ENCODE assay signal across 22 cellular contexts in genomic region chr3:168065569-168065968, GRCh38. TPM values are rescaled to one million over a fixed set of nuclear protein-coding genes. Genes with fewer than 3 reads are reported as not detected.
DNase-seq lines count a peak whose midpoint lies in the region; ATAC-seq, FAIRE-seq and TF ChIP-seq lines count a peak whose summit lies in the region.
"Had no signal": no experiment of that assay in that cellular context is flagged by ENCODE, and none has a peak within 500 bp of the region (broad histone marks: within the 10 kb centered on the region; RNA-seq: fewer than 3 reads in every experiment).

No MANE protein-coding gene starts in this region.

- no peaks in the 10 kb centered on the region for H3K9me3 Mint-ChIP-seq in osteocyte (ENCODE audit: unreplicated experiment)
- H3K9me3 Mint-ChIP-seq: CD8-positive, alpha-beta T cell had no signal

- peaks cover 100% of the 10 kb centered on the region for H3K79me2 ChIP-seq in GM23248 (ENCODE audit: insufficient read depth)
- peaks cover 71% of the 10 kb centered on the region for H3K79me2 ChIP-seq in K562 (ENCODE audit: control insufficient read depth, insufficient read depth, low read length)

- H3K9me3 ChIP-seq in GM23248 (ENCODE audit: low read depth): no peaks in the 10 kb centered on the region
- H3K9me3 ChIP-seq in K562 (replicated peaks; ENCODE audit: control insufficient read depth, insufficient read depth, low read depth, low read length): no peaks in the 10 kb centered on the region
- H3K9me3 ChIP-seq in right lobe of liver: no peaks in the 10 kb centered on the region
- H3K9me3 ChIP-seq: Caco-2, MG63 had no signal

- H3K9me1 ChIP-seq in K562 (ENCODE audit: control insufficient read depth, insufficient read depth, low read length): no peaks in the 10 kb centered on the region

- FAIRE-seq in K562 (lab: Jason Lieb, UNC): no peak
- FAIRE-seq: GM12892 had no signal

- in situ Hi-C loops in GM23248 (cut with MboI): no loop called here
- in situ Hi-C loops in K562 (cut with MboI): no loop called here

- H3K27ac Mint-ChIP-seq in osteocyte (ENCODE audit: unreplicated experiment): peak overlapping the region; percentile 25
- H3K27ac Mint-ChIP-seq: B cell; CD8-positive, alpha-beta T cell had no signal

- no peak overlapping the region for H3K4me3 Mint-ChIP-seq in osteocyte (ENCODE audit: unreplicated experiment)
- H3K4me3 Mint-ChIP-seq: B cell; CD8-positive, alpha-beta T cell had no signal

- no peak for TF ChIP-seq RAD21 in K562 (CRISPR knock-in tag; conservative IDR thresholded peaks at IDR 0.05 in 1 of 2, IDR thresholded peaks at IDR 0.05 in 1 of 2)

- H2AFZ ChIP-seq in GM23248 (no peak overlapping the region), K562 (ENCODE audit: low read depth, low read length) (no peak overlapping the region)

- TF ChIP-seq POLR2A in K562 (conservative IDR thresholded peaks at IDR 0.05) (no peak), right lobe of liver (IDR thresholded peaks at IDR 0.05) (no peak)

- H3K4me1 ChIP-seq in GM23248 (ENCODE audit: insufficient read depth): peaks cover 57% of the 10 kb centered on the region
- H3K4me1 ChIP-seq in K562 (replicated peaks in 1 of 2; ENCODE audit: control insufficient read depth in 2 of 2, insufficient read depth in 2 of 2, low read length in 2 of 2): no peaks in the 10 kb centered on the region; a peak in 1 of 5 replicates
- H3K4me1 ChIP-seq in right lobe of liver: peaks cover 0 to 51% (median 16%) of the 10 kb centered on the region in 4 donors

- H3K27me3 ChIP-seq in GM23248 (replicated peaks; ENCODE audit: insufficient read depth) (no peaks in the 10 kb centered on the region), K562 (ENCODE audit: control insufficient read depth in 2 of 2, insufficient read depth in 2 of 2, low read length in 2 of 2) (no peaks in the 10 kb centered on the region), right lobe of liver (no peaks in the 10 kb centered on the region)
- H3K27me3 ChIP-seq: MG63 had no signal

- no peak for TF ChIP-seq EP300 in K562 (IDR thresholded peaks at IDR 0.05; ENCODE audit: low read length)

- no peaks in the 10 kb centered on the region for H3K36me3 Mint-ChIP-seq in osteocyte (ENCODE audit: unreplicated experiment)
- H3K36me3 Mint-ChIP-seq: CD8-positive, alpha-beta T cell had no signal

- DNase-seq in GM23248 (no peak), K562 (ENCODE audit: extremely low read depth in 1 of 4, low spot score in 3 of 4) (no peak), right lobe of liver (no peak), osteocyte (ENCODE audit: extremely low spot score, unreplicated experiment) (no peak), caudate nucleus (lab: John Stamatoyannopoulos, UW) (no peak), NCI-H82 (lab: John Stamatoyannopoulos, UW) (no peak), NCI-H146 treated with DMSO at 0.1 percent for 48 hours (lab: John Stamatoyannopoulos, UW; ENCODE audit: unreplicated experiment) (no peak), NCI-H2196 (lab: John Stamatoyannopoulos, UW; ENCODE audit: unreplicated experiment) (no peak)
- DNase-seq: Caco-2; CD8-positive, alpha-beta T cell; MG63; NCI-H187; NCI-H2081 treated with DMSO at 0.1 percent for 48 hours; NCI-H446 treated with DMSO at 0.1 percent for 48 hours; NCI-H526; SHP77; T-helper 1 cell had no signal

- H3K9ac ChIP-seq in GM23248 (0 out of 2 replicates have a peak overlapping the region, but pooled peaks have one; percentile 11), K562 (ENCODE audit: insufficient read depth in 1 of 2, low read depth in 2 of 2, low read length in 2 of 2) (no peak overlapping the region)

- intact Hi-C loops in K562 (cut with micrococcal nuclease) (no loop called here), right lobe of liver (cut with DNase I) (no loop called here)

- peaks cover 39% of the 10 kb centered on the region for H3K4me1 Mint-ChIP-seq in osteocyte (ENCODE audit: unreplicated experiment)

- TF ChIP-seq CTCF in K562 (IDR thresholded peaks at IDR 0.05 in 2 of 3, conservative IDR thresholded peaks at IDR 0.05 in 1 of 3; ENCODE audit: insufficient read depth in 2 of 3, low read depth in 1 of 3, low read length in 3 of 3) (no peak), right lobe of liver (IDR thresholded peaks at IDR 0.05) (no peak), osteocyte (IDR thresholded peaks at IDR 0.05) (no peak)

- H4K20me1 ChIP-seq in GM23248 (ENCODE audit: insufficient read depth): no peaks in the 10 kb centered on the region
- no peaks in the 10 kb centered on the region for H4K20me1 ChIP-seq in K562 (replicated peaks; ENCODE audit: control insufficient read depth, insufficient read depth, low read length)

- no peak overlapping the region for H3K27ac ChIP-seq in GM23248
- H3K27ac ChIP-seq in K562 (ENCODE audit: extremely low read depth, low read depth, low read length): no peak overlapping the region
- peak overlapping the region in 2 of 3 donors; percentile 9 to 16 for H3K27ac ChIP-seq in right lobe of liver
- H3K27ac ChIP-seq in caudate nucleus (ENCODE audit: low read depth, low read length): no peak overlapping the region
- H3K27ac ChIP-seq: C4-2B, RWPE1 had no signal

- no peaks in the 10 kb centered on the region for H3K9me2 ChIP-seq in GM23248 (ENCODE audit: insufficient read depth)

- ATAC-seq in K562 (0 out of 3 replicates have a peak, but pooled peaks have one; percentile 17), right lobe of liver (peak; percentile 55 to 79 (median 68))
- ATAC-seq: CD8-positive, alpha-beta T cell; HCT116 had no signal

- no peak overlapping the region for H3K4me3 ChIP-seq in GM23248
- no peak overlapping the region for H3K4me3 ChIP-seq in K562
- no peak overlapping the region for H3K4me3 ChIP-seq in right lobe of liver
- H3K4me3 ChIP-seq: MG63 had no signal

- BruUV-seq in K562 (replicated peaks; lab: Mats Ljungman, UMichigan): no TSS peak

- H3K4me2 ChIP-seq in GM23248 (ENCODE audit: unreplicated experiment) (peak overlapping the region; percentile 30), K562 (ENCODE audit: insufficient read depth, low read length) (no peak overlapping the region)

- peaks cover 26% of the 10 kb centered on the region for H3F3A ChIP-seq in GM23248 (ENCODE audit: insufficient read depth)

- no peaks in the 10 kb centered on the region for H3K27me3 Mint-ChIP-seq in osteocyte (ENCODE audit: unreplicated experiment)
- H3K27me3 Mint-ChIP-seq: B cell had no signal

- POLR2A ChIA-PET in K562 (lab: Yijun Ruan, JAX): interaction anchor here (0.6 to 1.4 kb wide), 3 partner anchors 9 to 1597 kb away, joined by 3 to 4 read pairs (median 3); no protein-coding TSS in a partner anchor

- CTCF ChIA-PET in K562 (lab: Yijun Ruan, JAX; ENCODE audit: low intra/inter-chr PET ratio): no interaction called here

- no peaks in the 10 kb centered on the region for H3K36me3 ChIP-seq in GM23248 (ENCODE audit: low read depth)
- peaks cover 6% of the 10 kb centered on the region; the same call in 1 of the 3 replicates for H3K36me3 ChIP-seq in K562 (ENCODE audit: control insufficient read depth, insufficient read depth, low read length)
- H3K36me3 ChIP-seq in right lobe of liver: no peaks in the 10 kb centered on the region

TF ChIP-seq in K562, 482 proteins besides CTCF, POLR2A, EP300 and RAD21 (continues in another document):
- TF ChIP-seq, protein P1, sequence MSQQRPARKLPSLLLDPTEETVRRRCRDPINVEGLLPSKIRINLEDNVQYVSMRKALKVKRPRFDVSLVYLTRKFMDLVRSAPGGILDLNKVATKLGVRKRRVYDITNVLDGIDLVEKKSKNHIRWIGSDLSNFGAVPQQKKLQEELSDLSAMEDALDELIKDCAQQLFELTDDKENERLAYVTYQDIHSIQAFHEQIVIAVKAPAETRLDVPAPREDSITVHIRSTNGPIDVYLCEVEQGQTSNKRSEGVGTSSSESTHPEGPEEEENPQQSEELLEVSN (IDR thresholded peaks at IDR 0.05; ENCODE audit: borderline replicate concordance in 1 of 2, extremely low read depth in 1 of 2, insufficient read depth in 1 of 2, insufficient read length in 1 of 2, low read depth in 1 of 2, low read length in 1 of 2, poor library complexity in 1 of 2, severe bottlenecking in 1 of 2): no peak
- no peak for TF ChIP-seq ZNF253 (CRISPR knock-in tag; conservative IDR thresholded peaks at IDR 0.05)
- no peak for TF ChIP-seq PCBP2 (IDR thresholded peaks at IDR 0.05; ENCODE audit: low read depth, low read length, poor library complexity, severe bottlenecking)
- no peak for TF ChIP-seq MYBL2 (IDR thresholded peaks at IDR 0.05; ENCODE audit: low read depth)
- no peak for TF ChIP-seq MYBL2 (CRISPR knock-in tag; IDR thresholded peaks at IDR 0.05; ENCODE audit: borderline replicate concordance)

RNA-seq across cellular contexts. Expression of gene GOLIM4, which starts 30.2 kb away (rescaled TPM):
- 57.0 and 66.8 TPM in 2 replicates for total RNA-seq in GM23248 (2014; rRNA removed; shearing (Covaris generic))
- polyA plus RNA-seq in GM23248 (2016; fragmentation: Nextera tagmentation; extraction: Ambion mirVana): 84.4 TPM in 2 replicates
- 19.0 and 64.7 TPM in 2 replicates for total RNA-seq in K562 (2011; cell fraction: chromatin; rRNA removed; ENCODE audit: low replicate concordance)
- 22.7 and 26.3 TPM in 2 replicates for total RNA-seq in K562 (2011; cell fraction: nucleolus; rRNA removed)
- 35.1 and 43.4 TPM in 2 replicates for total RNA-seq in K562 (2011; cell fraction: nucleoplasm; rRNA removed)
- 39.4 and 43.7 TPM in 2 replicates for total RNA-seq in K562 (2014; rRNA removed)
- total RNA-seq in K562 (2014; rRNA removed; fragmentation: Illumina TruSeq; extraction: Trizol): 31.9 and 36.8 TPM in 2 replicates
- total RNA-seq in K562 (2015; rRNA removed; fragmentation: Illumina TruSeq; extraction: Trizol): 36.0 TPM in 2 replicates
- 27.0 and 29.2 TPM in 2 replicates for total RNA-seq in K562 (2021)
- 9.3 and 12.8 TPM in 2 replicates for polyA plus RNA-seq in K562 (2011; rRNA removed)
- 7.7 and 9.2 TPM in 2 replicates for polyA plus RNA-seq in K562 (2011; cell fraction: cytosol; rRNA removed)
- 16.0 and 16.9 TPM in 2 replicates for polyA plus RNA-seq in K562 (2011; cell fraction: nucleus; rRNA removed)
- 29.7 TPM in 2 replicates for polyA plus RNA-seq in K562 (2012)
- 32.6 and 37.5 TPM in 2 replicates for polyA plus RNA-seq in K562 (2014; fragmentation: Illumina TruSeq; extraction: Trizol)
- polyA plus RNA-seq in K562 (2014; fragmentation: Nextera tagmentation; extraction: Ambion mirVana): 10 to 100 TPM; 11.3 to 12.0 TPM
- polyA plus RNA-seq in K562 (2014; rRNA removed): 20.5 and 31.0 TPM in 2 replicates
- 41.7 and 56.2 TPM in 2 replicates for polyA minus RNA-seq in K562 (2011; rRNA and poly(A)+ RNA removed)
- 17.6 and 25.5 TPM in 2 replicates for polyA minus RNA-seq in K562 (2011; cell fraction: cytosol; rRNA and poly(A)+ RNA removed)
- polyA minus RNA-seq in K562 (2011; cell fraction: nucleus; rRNA and poly(A)+ RNA removed): 21.0 and 36.3 TPM in 2 replicates
- total RNA-seq in right lobe of liver: 10 to 100 TPM; 33.3 to 44.9 (median 36.6) TPM
- 39.7 and 40.5 TPM in 2 replicates for total RNA-seq in osteocyte

Comparison
In these comparisons a context has a peak if more than half of its experiments do, and no peak if none do; other contexts are left out.
1. H3K27ac ChIP-seq: peak in right lobe of liver (2 of 3); none in GM23248 (single experiment), K562 (single experiment) and caudate nucleus (single experiment).